In genomic region chr13:41680900-41681299, GRCh38 we compare ENCODE assay signal across 26 cellular contexts.
"Had no signal": no experiment of that assay in that cellular context is flagged by ENCODE, and none has a peak within 500 bp of the region (broad histone marks: within the 10 kb centered on the region; RNA-seq: fewer than 3 reads in every experiment).

No MANE protein-coding gene starts in this region.

- H3K4me1 ChIP-seq: right lobe of liver, suprapubic skin had no signal

- H3K27me3 Mint-ChIP-seq: progenitor cell of endocrine pancreas; stimulated activated naive B cell treated with anti-CD40 and anti-IgM and Interleukin-4, amounts not matched to agents 10 μg/mL and 1 μg/mL and 100 μg/mL, for 72 hours had no signal

- H3K27ac Mint-ChIP-seq: mesothelial cell of epicardium; naive B cell; natural killer cell; nephron progenitor cell; progenitor cell of endocrine pancreas; stimulated activated naive B cell treated with anti-CD40 and anti-IgM and Interleukin-4, amounts not matched to agents 10 μg/mL and 1 μg/mL and 100 μg/mL, for 72 hours had no signal

- H3K4me1 Mint-ChIP-seq: naive B cell; natural killer cell; stimulated activated naive B cell treated with anti-CD40 and anti-IgM and Interleukin-4, amounts not matched to agents 10 μg/mL and 1 μg/mL and 100 μg/mL, for 72 hours had no signal

- H3K4me3 ChIP-seq: left lung, lower lobe of right lung, ovary, right atrium auricular region, right lobe of liver, smooth muscle cell, suprapubic skin, thoracic aorta, tibial artery, upper lobe of right lung had no signal

- DNase-seq: hypothalamus; kidney glomerular epithelial cell; left cardiac atrium; left lung; lower lobe of right lung; mammary epithelial cell; mesenchymal stem cell; naive B cell; natural killer cell; nephron progenitor cell; ovary; right lobe of liver; stimulated activated CD4-positive, alpha-beta T cell treated with anti-CD3 and anti-CD28 coated beads, Interleukin-15, amount 100 ng/mL, for 24 hours; stimulated activated CD4-positive, alpha-beta T cell treated with anti-CD3 and anti-CD28 coated beads, Interleukin-2, amount 100 ng/mL, for 24 hours; stimulated activated CD4-positive, alpha-beta T cell treated with anti-CD3 and anti-CD28 coated beads, Interleukin-4, amount 100 ng/mL, for 1 hour; stimulated activated naive B cell treated with anti-CD40 and anti-IgM and Interleukin-4, amounts not matched to agents 10 μg/mL and 1 μg/mL and 100 μg/mL, for 72 hours; stimulated activated naive CD8-positive, alpha-beta T cell treated with anti-CD3 and anti-CD28 coated beads, Interleukin-15, Interleukin-2, amounts not matched to agents 100 U/mL and 50 U/mL, for 24 hours; tibial artery; trophoblast cell; upper lobe of right lung had no signal

- H3K9me3 Mint-ChIP-seq: mesothelial cell of epicardium; naive B cell; natural killer cell; nephron progenitor cell; stimulated activated naive B cell treated with anti-CD40 and anti-IgM and Interleukin-4, amounts not matched to agents 10 μg/mL and 1 μg/mL and 100 μg/mL, for 72 hours had no signal

- H3K27me3 ChIP-seq: left lung, ovary, right atrium auricular region, right lobe of liver, suprapubic skin, tibial artery, upper lobe of right lung had no signal

- H3K27ac ChIP-seq: left lung, lower lobe of right lung, ovary, right atrium auricular region, right lobe of liver, suprapubic skin, thoracic aorta, tibial artery, upper lobe of right lung had no signal

- H3K36me3 ChIP-seq: ovary, thoracic aorta had no signal

- ATAC-seq: left cardiac atrium; left lung; lower lobe of right lung; natural killer cell; right lobe of liver; stimulated activated naive B cell treated with anti-CD40 and anti-IgM and Interleukin-4, amounts not matched to agents 10 μg/mL and 1 μg/mL and 100 μg/mL, for 72 hours; stimulated activated naive CD8-positive, alpha-beta T cell treated with anti-CD3 and anti-CD28 coated beads, Interleukin-15, Interleukin-2, amounts not matched to agents 100 U/mL and 50 U/mL, for 24 hours; upper lobe of right lung had no signal

- H3K9me3 ChIP-seq: left lung, lower lobe of right lung, ovary, right atrium auricular region, right lobe of liver, suprapubic skin, thoracic aorta, tibial artery, upper lobe of right lung had no signal

- H3K4me3 Mint-ChIP-seq: mesothelial cell of epicardium; naive B cell; natural killer cell; nephron progenitor cell; stimulated activated naive B cell treated with anti-CD40 and anti-IgM and Interleukin-4, amounts not matched to agents 10 μg/mL and 1 μg/mL and 100 μg/mL, for 72 hours had no signal
